ENCODE assay signal across 8 cellular contexts in genomic region chrX:317424-318067, GRCh38. TPM values are rescaled to one million over a fixed set of nuclear protein-coding genes. Genes with fewer than 3 reads are reported as not detected.
DNase-seq lines count a peak whose midpoint lies in the region; ATAC-seq and TF ChIP-seq lines count a peak whose summit lies in the region.

No MANE protein-coding gene starts in this region.

- H3K4me3 ChIP-seq in right lobe of liver, result peak overlapping the region; percentile 54 to 90 (median 76)
- H3K4me3 ChIP-seq in transverse colon, result peak overlapping the region; percentile 46 to 100 (median 85)

- TF ChIP-seq EP300 in transverse colon (IDR thresholded peaks at IDR 0.05; ENCODE audit: low read depth), result no peak

- peaks cover 0 to 11% (median 0%) of the 10 kb centered on the region in 4 donors for H3K4me1 ChIP-seq in right lobe of liver
- H3K4me1 ChIP-seq in transverse colon, result peaks cover 9 to 21% (median 18%) of the 10 kb centered on the region in 4 donors

- H3K36me3 ChIP-seq in right lobe of liver (peaks cover 0 to 22% (median 4%) of the 10 kb centered on the region in 4 donors), transverse colon (peaks cover 0 to 14% (median 4%) of the 10 kb centered on the region in 4 donors)

- TF ChIP-seq POLR2A in right lobe of liver (IDR thresholded peaks at IDR 0.05) (no peak), transverse colon (IDR thresholded peaks at IDR 0.05) (no peak)

- intact Hi-C loops in right lobe of liver (cut with DNase I) (no loop called here), transverse colon (cut with DNase I; ENCODE audit: low total_unique reads) (no loop called here)

- H3K27ac ChIP-seq in adipose tissue (ENCODE audit: low read depth, low read length) (peak overlapping the region; percentile 52), right lobe of liver (no peak overlapping the region), transverse colon (peak overlapping the region; percentile 96 to 100 (median 100))

- no peaks in the 10 kb centered on the region for H3K9me3 ChIP-seq in right lobe of liver
- no peaks in the 10 kb centered on the region for H3K9me3 ChIP-seq in transverse colon

- H3K27me3 ChIP-seq in right lobe of liver (no peaks in the 10 kb centered on the region), transverse colon (no peaks in the 10 kb centered on the region)

- peaks cover 21% of the 10 kb centered on the region for H3K4me1 Mint-ChIP-seq in activated T-cell treated with anti-CD3 and anti-CD28 coated beads, Interleukin-2, amount 50 U/mL, for 4 hours (ENCODE audit: low read depth)

- no peaks in the 10 kb centered on the region for H3K9me3 Mint-ChIP-seq in activated T-cell treated with anti-CD3 and anti-CD28 coated beads, Interleukin-2, amount 50 U/mL, for 4 hours

- no peaks in the 10 kb centered on the region for H3K27me3 Mint-ChIP-seq in activated T-cell treated with anti-CD3 and anti-CD28 coated beads, Interleukin-2, amount 50 U/mL, for 4 hours (ENCODE audit: low read depth)

- 49 to 60% (median 56%) methylated on average over 16 to 24 of the region's 28 CpGs for WGBS in adipose tissue, 3 donors
- 23% methylated on average over 20 of the region's 28 CpGs for WGBS in right lobe of liver (ENCODE audit: insufficient coverage, low coverage, low lambda C conversion rate, missing lambda C conversion rate)
- WGBS in transverse colon (ENCODE audit: low coverage in 1 of 2), 2 donors, result 56 to 86% methylated on average over 12 to 20 of the region's 28 CpGs

- TF ChIP-seq CTCF in right lobe of liver (IDR thresholded peaks at IDR 0.05) (no peak), transverse colon (IDR thresholded peaks at IDR 0.05) (no peak)

- ATAC-seq in activated T-cell treated with anti-CD3 and anti-CD28 coated beads, Interleukin-2, amount 50 U/mL, for 4 hours, result no peak
- ATAC-seq in right lobe of liver, result no peak

- in situ Hi-C loops in transverse colon (cut with MboI; ENCODE audit: low pct_ligation_motif_present in 1 of 4, low pct_unique_long_range_greater_than_20kb in 1 of 4, low sequenced_read_pairs in 3 of 4), result no loop called here

- H3K4me3 Mint-ChIP-seq in activated T-cell treated with anti-CD3 and anti-CD28 coated beads, Interleukin-2, amount 50 U/mL, for 4 hours, result peak overlapping the region; percentile 91

- DNase-seq in activated T-cell treated with anti-CD3 and anti-CD28 coated beads, Interleukin-2, amount 50 U/mL, for 4 hours, result no peak
- DNase-seq in activated T-cell treated with anti-CD3 and anti-CD28 coated beads for 4 hours, result no peak
- DNase-seq in right lobe of liver, result no peak
- no peak for DNase-seq in transverse colon
- no peak for DNase-seq in amygdala (lab: John Stamatoyannopoulos, UW)
- DNase-seq in midbrain (lab: John Stamatoyannopoulos, UW), result no peak
- no peak for DNase-seq in NCI-H526 treated with DMSO at 0.1 percent for 48 hours (lab: John Stamatoyannopoulos, UW)

- peaks cover 4% of the 10 kb centered on the region for H3K36me3 Mint-ChIP-seq in activated T-cell treated with anti-CD3 and anti-CD28 coated beads, Interleukin-2, amount 50 U/mL, for 4 hours (ENCODE audit: insufficient read depth)

RNA-seq across cellular contexts. Expression of gene GTPBP6, which starts 1.1 kb away (rescaled TPM):
- total RNA-seq in activated T-cell treated with anti-CD3 and anti-CD28 coated beads, Interleukin-2, amount 50 U/mL, for 4 hours, result 100 to 1,000 TPM; 123 to 142 (median 134) TPM
- 10 to 100 TPM; 50.1 to 73.9 (median 53.2) TPM for polyA plus RNA-seq in adipose tissue
- total RNA-seq in right lobe of liver (10 to 100 TPM; 20.9 to 32.8 (median 23.2) TPM), transverse colon (10 to 100 TPM; 30.6 to 60.2 (median 36.0) TPM)

RNA-seq across cellular contexts. Expression of gene PLCXD1, which starts 36.4 kb away (rescaled TPM):
- total RNA-seq in activated T-cell treated with anti-CD3 and anti-CD28 coated beads, Interleukin-2, amount 50 U/mL, for 4 hours, result 10 to 100 TPM; 23.6 to 57.6 (median 24.1) TPM
- 10 to 100 TPM; 13.2 to 79.4 (median 22.8) TPM for polyA plus RNA-seq in adipose tissue
- 10 to 100 TPM in 1 of 6 experiments, 1 to 10 TPM in 5; 3.4 to 11.2 (median 5.1) TPM for total RNA-seq in right lobe of liver
- total RNA-seq in transverse colon, result 10 to 100 TPM in 3 of 4 donors, 1 to 10 TPM in 1; 3.8 to 21.3 (median 13.8) TPM

Comparison
In these comparisons a context has a peak if more than half of its experiments do, and no peak if none do; other contexts are left out.
1. H3K27ac ChIP-seq: peak in adipose tissue (single experiment) and transverse colon (4 of 4); none in right lobe of liver (0 of 3).